Comparison of ENCODE assay signal across 12 cellular contexts in genomic region chr2:24825883-24826800, GRCh38. TPM values are rescaled to one million over a fixed set of nuclear protein-coding genes. Genes with fewer than 3 reads are reported as not detected.
DNase-seq lines count a peak whose midpoint lies in the region; ATAC-seq, FAIRE-seq and TF ChIP-seq lines count a peak whose summit lies in the region.
"Had no signal": no experiment of that assay in that cellular context is flagged by ENCODE, and none has a peak within 500 bp of the region (broad histone marks: within the 10 kb centered on the region; RNA-seq: fewer than 3 reads in every experiment).

No MANE protein-coding gene starts in this region.

- CTCF ChIA-PET in Caco-2 (lab: Charles Lee) = interaction anchor here (0.6 to 2.9 kb wide), 5 partner anchors 34 to 766 kb away, joined by 3 to 30 read pairs (median 7); partner anchors contain the start of genes CENPO and PTRHD1

- in situ Hi-C loops in brain microvascular endothelial cell (cut with HindIII; ENCODE audit: low pct_ligation_motif_present, low sequenced_read_pairs) = no loop called here

- H3K4me1 Mint-ChIP-seq in Caco-2 (ENCODE audit: low read depth, unreplicated experiment) = peaks cover 8% of the 10 kb centered on the region
- H3K4me1 Mint-ChIP-seq in natural killer cell treated with Interleukin-12 subunit alpha and Interleukin-12 subunit beta and Interleukin-15 and Interleukin-18, amount 100 ng/mL, for 72 hours (ENCODE audit: low read depth in 2 of 2) = peaks cover 20 to 23% of the 10 kb centered on the region in 2 donors

- peak overlapping the region; percentile 65 for H3K27ac Mint-ChIP-seq in Caco-2 (ENCODE audit: unreplicated experiment)
- peak overlapping the region; percentile 60 to 76 for H3K27ac Mint-ChIP-seq in natural killer cell treated with Interleukin-12 subunit alpha and Interleukin-12 subunit beta and Interleukin-15 and Interleukin-18, amount 100 ng/mL, for 72 hours

- no peak overlapping the region for H3K27ac ChIP-seq in brain microvascular endothelial cell
- H3K27ac ChIP-seq: parathyroid adenoma had no signal

- TF ChIP-seq CTCF in Caco-2 (IDR thresholded peaks at IDR 0.05; ENCODE audit: insufficient read depth in 1 of 2, low read depth in 1 of 2, low read length in 1 of 2, severe bottlenecking in 1 of 2, unreplicated experiment in 1 of 2) (no peak), brain microvascular endothelial cell (IDR thresholded peaks at IDR 0.05; ENCODE audit: low read depth, low read length, missing control alignments) (peak; percentile 22)

- peak; percentile 74 for FAIRE-seq in HTR-8/SVneo (lab: Jason Lieb, UNC)
- FAIRE-seq: GM19239 had no signal

- intact Hi-C loops in Caco-2 (cut with micrococcal nuclease; ENCODE audit: unreplicated experiment) = loop anchor here (5.0 kb wide), 2 partner anchors 214 to 301 kb away; no protein-coding TSS in a partner anchor

- no peaks in the 10 kb centered on the region for H3K27me3 ChIP-seq in Caco-2 (replicated peaks; ENCODE audit: control insufficient read depth, insufficient read depth, low read length)
- no peaks in the 10 kb centered on the region for H3K27me3 ChIP-seq in brain microvascular endothelial cell (replicated peaks)

- H3K4me3 Mint-ChIP-seq in Caco-2 (ENCODE audit: unreplicated experiment) = no peak overlapping the region
- peak overlapping the region; percentile 25 for H3K4me3 Mint-ChIP-seq in natural killer cell treated with Interleukin-12 subunit alpha and Interleukin-12 subunit beta and Interleukin-15 and Interleukin-18, amount 100 ng/mL, for 72 hours

- ATAC-seq in natural killer cell treated with Interleukin-12 subunit alpha and Interleukin-12 subunit beta and Interleukin-15 and Interleukin-18, amount 100 ng/mL, for 72 hours = peak in 1 of 2 donors; percentile 40
- ATAC-seq in HG02970 (IDR thresholded peaks at IDR 0.05; ENCODE audit: low FRiP score, unreplicated experiment) = no peak

- H3K27me3 Mint-ChIP-seq in Caco-2 (ENCODE audit: insufficient read depth, unreplicated experiment) = no peaks in the 10 kb centered on the region
- no peaks in the 10 kb centered on the region for H3K27me3 Mint-ChIP-seq in natural killer cell treated with Interleukin-12 subunit alpha and Interleukin-12 subunit beta and Interleukin-15 and Interleukin-18, amount 100 ng/mL, for 72 hours

- no peaks in the 10 kb centered on the region for H3K4me1 ChIP-seq in Caco-2

- DNase-seq in Caco-2 (peak in 1 of 2 experiments; percentile 29), HTR-8/SVneo (ENCODE audit: insufficient read length, low spot score) (no peak), brain microvascular endothelial cell (no peak), hypothalamus (lab: John Stamatoyannopoulos, UW) (no peak)
- no peak for DNase-seq in natural killer cell treated with Interleukin-12 subunit alpha and Interleukin-12 subunit beta and Interleukin-15 and Interleukin-18, amount 100 ng/mL, for 72 hours (ENCODE audit: low spot score)
- no peak for DNase-seq in stimulated activated CD4-positive, alpha-beta T cell treated with anti-CD3 and anti-CD28 coated beads, Interleukin-12 subunit alpha, Interleukin-12 subunit beta, amount 100 ng/mL, for 4 hours
- no peak for DNase-seq in activated CD4-positive, alpha-beta T cell treated with anti-CD3 and anti-CD28 coated beads, Interleukin-2, amount 50 U/mL, for 1 hour
- DNase-seq: kidney glomerular epithelial cell, NCI-H2081 treated with DMSO at 0.1 percent for 48 hours had no signal

- no peaks in the 10 kb centered on the region for H3K9me3 ChIP-seq in Caco-2

- H3K36me3 ChIP-seq in Caco-2 (ENCODE audit: control insufficient read depth, insufficient read depth, low read length) (no peaks in the 10 kb centered on the region; the same call in 1 of the 2 replicates), brain microvascular endothelial cell (replicated peaks) (no peaks in the 10 kb centered on the region)

- peaks cover 73% of the 10 kb centered on the region for H3K36me3 Mint-ChIP-seq in Caco-2 (ENCODE audit: insufficient read depth, unreplicated experiment)
- H3K36me3 Mint-ChIP-seq in natural killer cell treated with Interleukin-12 subunit alpha and Interleukin-12 subunit beta and Interleukin-15 and Interleukin-18, amount 100 ng/mL, for 72 hours = no peaks in the 10 kb centered on the region

- H3K4me3 ChIP-seq in Caco-2 (ENCODE audit: low read depth, low read length) = no peak overlapping the region
- H3K4me3 ChIP-seq in brain microvascular endothelial cell (ENCODE audit: low read depth, low read length) = no peak overlapping the region

- BruUV-seq in Caco-2 (replicated peaks; lab: Mats Ljungman, UMichigan) = no TSS peak

- POLR2A ChIA-PET in Caco-2 (lab: Charles Lee) = interaction anchor here (1.2 kb wide), 1 partner anchor 33 kb away, joined by 3 read pairs; the partner anchor contains the start of genes CENPO and PTRHD1

- no peaks in the 10 kb centered on the region for H3K9me3 Mint-ChIP-seq in Caco-2 (ENCODE audit: unreplicated experiment)
- no peaks in the 10 kb centered on the region for H3K9me3 Mint-ChIP-seq in natural killer cell treated with Interleukin-12 subunit alpha and Interleukin-12 subunit beta and Interleukin-15 and Interleukin-18, amount 100 ng/mL, for 72 hours

RNA-seq across cellular contexts. Expression of gene CENPO, which starts 32.9 kb away (rescaled TPM):
- 54.8 and 58.3 TPM in 2 replicates for total RNA-seq in Caco-2 (2022)
- 10 to 100 TPM; 35.3 to 69.1 TPM for total RNA-seq in natural killer cell treated with Interleukin-12 subunit alpha and Interleukin-12 subunit beta and Interleukin-15 and Interleukin-18, amount 100 ng/mL, for 72 hours

RNA-seq across cellular contexts. Expression of gene PTRHD1, which starts 33.0 kb away (rescaled TPM):
- total RNA-seq in Caco-2 (2022) = 49.4 and 52.8 TPM in 2 replicates
- 10 to 100 TPM; 16.0 to 16.6 TPM for total RNA-seq in natural killer cell treated with Interleukin-12 subunit alpha and Interleukin-12 subunit beta and Interleukin-15 and Interleukin-18, amount 100 ng/mL, for 72 hours
